In genomic region chr16:89297156-89297869, GRCh38 we compare ENCODE assay signal across 12 cellular contexts.
A peak's percentile ranks its signal among the peaks of the same experiment; 100 is the strongest.
DNase-seq lines count a peak whose midpoint lies in the region; ATAC-seq and TF ChIP-seq lines count a peak whose summit lies in the region.
"Had no signal": no experiment of that assay in that cellular context is flagged by ENCODE, and none has a peak within 500 bp of the region (broad histone marks: within the 10 kb centered on the region; RNA-seq: fewer than 3 reads in every experiment).

No MANE protein-coding gene starts in this region.

- CTCF ChIA-PET in activated CD8-positive, alpha-beta memory T cell treated with anti-CD3 and anti-CD28 coated beads, Interleukin-2, amount 10 ng/mL, durations not matched to agents 7 days and 5 days (lab: Charles Lee), result interaction anchor here (1.0 to 1.8 kb wide), 3 partner anchors 11 to 18 kb away, joined by 3 to 6 read pairs (median 5); no protein-coding TSS in a partner anchor
- CTCF ChIA-PET in activated CD8-positive, alpha-beta T cell treated with anti-CD3 and anti-CD28 coated beads, Interleukin-2, amount 10 ng/mL, durations not matched to agents 7 days and 5 days (lab: Charles Lee), result interaction anchor here (1.5 to 2.1 kb wide), 3 partner anchors 8 to 211 kb away, joined by 4 to 10 read pairs (median 10); partner anchors contain the start of gene SPG7

- intact Hi-C loops in sigmoid colon (cut with DNase I), result no loop called here

- peaks cover 0 to 61% (median 54%) of the 10 kb centered on the region in 4 donors for H3K4me1 ChIP-seq in sigmoid colon

- no peak overlapping the region for H3K4me3 Mint-ChIP-seq in activated CD8-positive, alpha-beta memory T cell treated with anti-CD3 and anti-CD28 coated beads, Interleukin-2, amount 10 ng/mL, durations not matched to agents 7 days and 5 days
- no peak overlapping the region for H3K4me3 Mint-ChIP-seq in activated CD8-positive, alpha-beta T cell treated with anti-CD3 and anti-CD28 coated beads, Interleukin-2, amount 10 ng/mL, durations not matched to agents 7 days and 5 days

- 86 to 90% methylated on average over 27 of the region's 27 CpGs for WGBS in sigmoid colon, 2 donors

- no peak for ATAC-seq in activated CD8-positive, alpha-beta memory T cell treated with anti-CD3 and anti-CD28 coated beads, Interleukin-2, amount 10 ng/mL, durations not matched to agents 7 days and 5 days
- no peak for ATAC-seq in activated CD8-positive, alpha-beta T cell treated with anti-CD3 and anti-CD28 coated beads, Interleukin-2, amount 10 ng/mL, durations not matched to agents 7 days and 5 days
- ATAC-seq in HG03378 (IDR thresholded peaks at IDR 0.05; ENCODE audit: unreplicated experiment) (no peak), HG02981 (IDR thresholded peaks at IDR 0.05; ENCODE audit: unreplicated experiment) (no peak)
- ATAC-seq: body of pancreas had no signal

- POLR2A ChIA-PET in activated CD8-positive, alpha-beta T cell treated with anti-CD3 and anti-CD28 coated beads, Interleukin-2, amount 10 ng/mL, durations not matched to agents 7 days and 5 days (lab: Charles Lee), result no interaction called here

- TF ChIP-seq EP300 in sigmoid colon (IDR thresholded peaks at IDR 0.05), result peak in 1 of 4 donors; percentile 7

- no peaks in the 10 kb centered on the region for H3K27me3 Mint-ChIP-seq in activated CD8-positive, alpha-beta memory T cell treated with anti-CD3 and anti-CD28 coated beads, Interleukin-2, amount 10 ng/mL, durations not matched to agents 7 days and 5 days
- no peaks in the 10 kb centered on the region for H3K27me3 Mint-ChIP-seq in activated CD8-positive, alpha-beta T cell treated with anti-CD3 and anti-CD28 coated beads, Interleukin-2, amount 10 ng/mL, durations not matched to agents 7 days and 5 days (ENCODE audit: low read depth)

- no peaks in the 10 kb centered on the region for H3K36me3 ChIP-seq in sigmoid colon
- H3K36me3 ChIP-seq: thyroid gland had no signal

- no peaks in the 10 kb centered on the region for H3K9me3 Mint-ChIP-seq in activated CD8-positive, alpha-beta memory T cell treated with anti-CD3 and anti-CD28 coated beads, Interleukin-2, amount 10 ng/mL, durations not matched to agents 7 days and 5 days (ENCODE audit: low read depth)
- no peaks in the 10 kb centered on the region for H3K9me3 Mint-ChIP-seq in activated CD8-positive, alpha-beta T cell treated with anti-CD3 and anti-CD28 coated beads, Interleukin-2, amount 10 ng/mL, durations not matched to agents 7 days and 5 days (ENCODE audit: insufficient read depth)

- H3K27ac Mint-ChIP-seq in activated CD8-positive, alpha-beta memory T cell treated with anti-CD3 and anti-CD28 coated beads, Interleukin-2, amount 10 ng/mL, durations not matched to agents 7 days and 5 days, result peak overlapping the region; percentile 62
- peak overlapping the region; percentile 50 for H3K27ac Mint-ChIP-seq in activated CD8-positive, alpha-beta T cell treated with anti-CD3 and anti-CD28 coated beads, Interleukin-2, amount 10 ng/mL, durations not matched to agents 7 days and 5 days

- no peak overlapping the region for H3K4me3 ChIP-seq in fibroblast of mammary gland (ENCODE audit: control insufficient read depth, low read depth, low read length)
- H3K4me3 ChIP-seq in sigmoid colon, result no peak overlapping the region
- H3K4me3 ChIP-seq: body of pancreas, thyroid gland had no signal

- DNase-seq in activated CD8-positive, alpha-beta memory T cell treated with anti-CD3 and anti-CD28 coated beads, Interleukin-2, amount 10 ng/mL, durations not matched to agents 7 days and 5 days, result no peak
- no peak for DNase-seq in activated CD8-positive, alpha-beta memory T cell treated with anti-CD3 and anti-CD28 coated beads, Interleukin-2, amount 50 U/mL, for 4 hours
- no peak for DNase-seq in activated CD8-positive, alpha-beta T cell treated with anti-CD3 and anti-CD28 coated beads, Interleukin-2, amount 10 ng/mL, durations not matched to agents 7 days and 5 days
- DNase-seq in fibroblast of mammary gland (ENCODE audit: low read depth) (peak; percentile 44), sigmoid colon (no peak), mucosa of gallbladder (ENCODE audit: low spot score) (no peak)
- DNase-seq: body of pancreas, DND-41, NCI-H2107, thyroid gland had no signal

- H3K9me3 ChIP-seq in sigmoid colon, result no peaks in the 10 kb centered on the region
- H3K9me3 ChIP-seq: body of pancreas, thyroid gland had no signal

- H3K4me1 Mint-ChIP-seq in activated CD8-positive, alpha-beta memory T cell treated with anti-CD3 and anti-CD28 coated beads, Interleukin-2, amount 10 ng/mL, durations not matched to agents 7 days and 5 days, result peaks cover 36% of the 10 kb centered on the region
- peaks cover 47% of the 10 kb centered on the region for H3K4me1 Mint-ChIP-seq in activated CD8-positive, alpha-beta T cell treated with anti-CD3 and anti-CD28 coated beads, Interleukin-2, amount 10 ng/mL, durations not matched to agents 7 days and 5 days (ENCODE audit: low read depth)

- TF ChIP-seq POLR2A in sigmoid colon (IDR thresholded peaks at IDR 0.05), result no peak

- TF ChIP-seq CTCF in fibroblast of mammary gland (conservative IDR thresholded peaks at IDR 0.05; ENCODE audit: control insufficient read depth, insufficient read depth, low read depth, low read length), result no peak
- no peak for TF ChIP-seq CTCF in sigmoid colon (IDR thresholded peaks at IDR 0.05)

- H3K27ac ChIP-seq in sigmoid colon, result peak overlapping the region; percentile 82 to 92 (median 84)
- H3K27ac ChIP-seq: body of pancreas, thyroid gland had no signal

- H3K36me3 Mint-ChIP-seq in activated CD8-positive, alpha-beta memory T cell treated with anti-CD3 and anti-CD28 coated beads, Interleukin-2, amount 10 ng/mL, durations not matched to agents 7 days and 5 days, result peaks cover 16% of the 10 kb centered on the region
- H3K36me3 Mint-ChIP-seq in activated CD8-positive, alpha-beta T cell treated with anti-CD3 and anti-CD28 coated beads, Interleukin-2, amount 10 ng/mL, durations not matched to agents 7 days and 5 days (ENCODE audit: low read depth), result peaks cover 20% of the 10 kb centered on the region

- no peaks in the 10 kb centered on the region for H3K27me3 ChIP-seq in sigmoid colon
- H3K27me3 ChIP-seq: body of pancreas, thyroid gland had no signal
